Comparison of ENCODE assay signal across 17 cellular contexts in the genomic region with DNA sequence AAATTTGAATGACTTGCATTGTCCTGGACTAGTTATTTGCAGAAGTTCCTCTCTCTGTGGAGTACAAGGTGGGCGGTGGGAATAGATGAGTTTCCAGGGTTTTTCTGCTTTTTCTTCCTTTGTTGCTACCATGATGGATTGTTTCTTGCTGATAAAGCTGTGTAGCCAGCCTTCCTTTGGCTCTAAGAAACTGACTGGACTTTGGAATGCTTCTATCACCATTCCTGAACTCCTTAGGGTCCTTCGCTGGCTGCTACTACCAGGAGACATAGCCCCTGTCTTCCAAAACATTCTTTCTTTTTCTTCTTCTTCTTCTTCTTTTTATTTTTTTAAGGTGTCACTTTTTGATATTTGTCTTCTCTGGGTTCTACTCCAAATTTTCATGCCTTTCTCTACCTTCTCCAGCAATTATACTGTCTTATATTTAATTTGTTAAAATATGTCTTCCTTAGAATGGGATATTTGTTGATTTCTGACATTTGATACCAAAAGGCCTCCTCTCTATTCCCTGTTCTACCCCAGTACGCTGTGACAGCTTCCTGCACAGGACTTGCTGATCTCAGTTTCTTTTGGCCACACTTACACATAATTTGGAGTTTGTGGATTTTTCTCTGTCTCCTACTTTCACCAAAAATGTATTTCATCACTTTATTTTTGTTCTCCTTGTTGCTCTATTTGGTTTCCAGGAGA.
DNase-seq lines count a peak whose midpoint lies in the region; ATAC-seq and TF ChIP-seq lines count a peak whose summit lies in the region.
"Had no signal": no experiment of that assay in that cellular context is flagged by ENCODE, and none has a peak within 500 bp of the region (broad histone marks: within the 10 kb centered on the region; RNA-seq: fewer than 3 reads in every experiment).

No MANE protein-coding gene starts in this region.

- 0 out of 2 replicates have a peak, but pooled peaks cover 6% of the 10 kb centered on the region for H3K4me1 ChIP-seq in GM23248 (ENCODE audit: insufficient read depth)
- peaks cover 0 to 4% of the 10 kb centered on the region in 2 donors for H3K4me1 ChIP-seq in aorta (ENCODE audit: control insufficient read depth in 1 of 2, insufficient read depth in 2 of 2, low read length in 2 of 2)
- no peaks in the 10 kb centered on the region for H3K4me1 ChIP-seq in adrenal gland (replicated peaks in 1 of 2)
- H3K4me1 ChIP-seq: SJSA1 had no signal

- H3K27me3 Mint-ChIP-seq in chondrocyte (ENCODE audit: low read depth) (no peaks in the 10 kb centered on the region), osteocyte (ENCODE audit: unreplicated experiment) (peaks cover 3% of the 10 kb centered on the region)
- H3K27me3 Mint-ChIP-seq: CD4-positive, alpha-beta memory T cell had no signal

- 72 to 79% methylated on average over 3 of the region's 3 CpGs for WGBS in GM23248 (ENCODE audit: low coverage in 1 of 2, low lambda C conversion rate in 2 of 2, missing lambda C conversion rate in 2 of 2), 2 experiments
- 45 to 48% methylated on average over 3 of the region's 3 CpGs for WGBS in aorta, 2 donors
- WGBS in adrenal gland, 4 donors: 84 to 94% (median 91%) methylated on average over 3 of the region's 3 CpGs

- ATAC-seq in aorta (ENCODE audit: low FRiP score): peak; percentile 69
- no peak for ATAC-seq in GM18505 (IDR thresholded peaks at IDR 0.05; ENCODE audit: unreplicated experiment)
- ATAC-seq: Right ventricle myocardium inferior had no signal

- H3K27ac ChIP-seq in GM23248 (no peak overlapping the region), aorta (ENCODE audit: low read depth in 1 of 2, low read length in 2 of 2) (peak overlapping the region in 1 of 2 donors; percentile 51), adrenal gland (no peak overlapping the region)
- H3K27ac ChIP-seq: BLaER1, SJSA1 had no signal

- H3K9me3 ChIP-seq in GM23248 (ENCODE audit: low read depth) (no peaks in the 10 kb centered on the region), aorta (ENCODE audit: control insufficient read depth, low read length) (no peaks in the 10 kb centered on the region), adrenal gland (replicated peaks in 1 of 3) (no peaks in the 10 kb centered on the region)
- H3K9me3 ChIP-seq: SJSA1 had no signal

- H3K4me2 ChIP-seq in GM23248 (ENCODE audit: unreplicated experiment): no peak overlapping the region
- H3K4me2 ChIP-seq: BLaER1 had no signal

- no peak overlapping the region for H3K9ac ChIP-seq in GM23248
- H3K9ac ChIP-seq: BLaER1 had no signal

- H3K9me2 ChIP-seq in GM23248 (ENCODE audit: insufficient read depth): no peaks in the 10 kb centered on the region

- H3K4me1 Mint-ChIP-seq in chondrocyte (ENCODE audit: low read depth) (peaks cover 10% of the 10 kb centered on the region), osteocyte (ENCODE audit: unreplicated experiment) (peaks cover 7% of the 10 kb centered on the region)
- H3K4me1 Mint-ChIP-seq: CD4-positive, alpha-beta memory T cell had no signal

- in situ Hi-C loops in GM23248 (cut with MboI): no loop called here

- peak overlapping the region; percentile 10 for H3K27ac Mint-ChIP-seq in chondrocyte (ENCODE audit: unreplicated experiment)
- H3K27ac Mint-ChIP-seq in osteocyte (ENCODE audit: unreplicated experiment): peak overlapping the region; percentile 6
- H3K27ac Mint-ChIP-seq: CD4-positive, alpha-beta memory T cell; H9 had no signal

- TF ChIP-seq POLR2A in GM18505 (IDR thresholded peaks at IDR 0.05; ENCODE audit: borderline replicate concordance, extremely low read depth, insufficient read depth, insufficient read length) (no peak), adrenal gland (IDR thresholded peaks at IDR 0.05) (no peak)

- H3K4me3 ChIP-seq in GM23248 (no peak overlapping the region), aorta (ENCODE audit: low read length in 2 of 2) (no peak overlapping the region), adrenal gland (no peak overlapping the region)
- H3K4me3 ChIP-seq: BLaER1, GM12878, SJSA1 had no signal

- H3K9me3 Mint-ChIP-seq in chondrocyte (ENCODE audit: low read depth): peaks cover 17% of the 10 kb centered on the region
- H3K9me3 Mint-ChIP-seq in osteocyte (ENCODE audit: unreplicated experiment): peaks cover 9% of the 10 kb centered on the region

- no peak overlapping the region for H3K4me3 Mint-ChIP-seq in chondrocyte (ENCODE audit: unreplicated experiment)
- H3K4me3 Mint-ChIP-seq in osteocyte (ENCODE audit: unreplicated experiment): no peak overlapping the region
- H3K4me3 Mint-ChIP-seq: CD4-positive, alpha-beta memory T cell; H9 had no signal

- H3F3A ChIP-seq in GM23248 (ENCODE audit: insufficient read depth): no peaks in the 10 kb centered on the region

- H3K36me3 ChIP-seq in GM23248 (ENCODE audit: low read depth) (no peaks in the 10 kb centered on the region), aorta (ENCODE audit: control insufficient read depth in 1 of 2, insufficient read depth in 2 of 2, low read length in 1 of 2) (no peaks in the 10 kb centered on the region), adrenal gland (replicated peaks in 1 of 2) (no peaks in the 10 kb centered on the region)
- H3K36me3 ChIP-seq: BLaER1, SJSA1 had no signal

- H4K20me1 ChIP-seq in GM23248 (ENCODE audit: insufficient read depth): no peaks in the 10 kb centered on the region
- H4K20me1 ChIP-seq: BLaER1 had no signal

- H3K79me2 ChIP-seq in GM23248 (ENCODE audit: insufficient read depth): no peaks in the 10 kb centered on the region

- intact Hi-C loops in aorta (cut with DNase I): loop anchor here in 1 of 2 donors (5.0 kb wide), 1 partner anchor 142 kb away; no protein-coding TSS in a partner anchor
- intact Hi-C loops in adrenal gland (cut with DNase I): no loop called here

- DNase-seq in GM23248 (no peak), chondrocyte (ENCODE audit: low spot score) (no peak), osteocyte (ENCODE audit: extremely low spot score, unreplicated experiment) (no peak), aorta (no peak), NCI-H345 treated with DMSO at 0.1 percent for 48 hours (lab: John Stamatoyannopoulos, UW; ENCODE audit: unreplicated experiment) (no peak), adrenal gland (no peak)
- DNase-seq: CD4-positive, alpha-beta memory T cell; DND-41; H9; NCI-H1436 treated with DMSO at 0.1 percent for 48 hours; NCI-H1930; NCI-H226 had no signal

- no peaks in the 10 kb centered on the region for H3K27me3 ChIP-seq in GM23248 (replicated peaks; ENCODE audit: insufficient read depth)
- H3K27me3 ChIP-seq in aorta (ENCODE audit: control insufficient read depth in 1 of 2, insufficient read depth in 2 of 2, low read length in 1 of 2): no peaks in the 10 kb centered on the region
- H3K27me3 ChIP-seq in adrenal gland: no peaks in the 10 kb centered on the region
- H3K27me3 ChIP-seq: BLaER1, SJSA1 had no signal

- peaks cover 2% of the 10 kb centered on the region for H3K36me3 Mint-ChIP-seq in chondrocyte (ENCODE audit: low read depth)
- H3K36me3 Mint-ChIP-seq in osteocyte (ENCODE audit: unreplicated experiment): peaks cover 5% of the 10 kb centered on the region
- H3K36me3 Mint-ChIP-seq: CD4-positive, alpha-beta memory T cell had no signal

- TF ChIP-seq CTCF in chondrocyte (IDR thresholded peaks at IDR 0.05): no peak
- TF ChIP-seq CTCF in osteocyte (IDR thresholded peaks at IDR 0.05): no peak
- TF ChIP-seq CTCF in adrenal gland (IDR thresholded peaks at IDR 0.05): no peak

- H2AFZ ChIP-seq in GM23248: peak overlapping the region; percentile 62
